In genomic region chr13:51764184-51765141, GRCh38 we compare ENCODE assay signal across 8 cellular contexts. TPM values are rescaled to one million over a fixed set of nuclear protein-coding genes. Genes with fewer than 3 reads are reported as not detected.
DNase-seq lines count a peak whose midpoint lies in the region; ATAC-seq and TF ChIP-seq lines count a peak whose summit lies in the region.

No MANE protein-coding gene starts in this region.

- H3K36me3 ChIP-seq in KOPT-K1 (ENCODE audit: insufficient read depth, low read length): peaks cover 23% of the 10 kb centered on the region; the same call in 1 of the 2 replicates
- H3K36me3 ChIP-seq in neural progenitor cell: no peaks in the 10 kb centered on the region
- H3K36me3 ChIP-seq in subcutaneous abdominal adipose tissue (ENCODE audit: control insufficient read depth in 5 of 5, insufficient read depth in 5 of 5, low read length in 5 of 5): peaks cover 0 to 59% (median 29%) of the 10 kb centered on the region in 5 donors

- POLR2A ChIA-PET in activated CD8-positive, alpha-beta T cell treated with anti-CD3 and anti-CD28 coated beads, Interleukin-2, amount 10 ng/mL, durations not matched to agents 7 days and 5 days (lab: Charles Lee): interaction anchor here (0.6 to 2.2 kb wide), 6 partner anchors 10 to 314 kb away, joined by 3 to 19 read pairs (median 4); partner anchors contain the start of gene INTS6

- H3K9ac ChIP-seq in neural progenitor cell (no peak overlapping the region), subcutaneous abdominal adipose tissue (ENCODE audit: low read length in 5 of 5) (peak overlapping the region in 4 of 5 donors; percentile 7 to 52 (median 9))

- CTCF ChIA-PET in activated CD8-positive, alpha-beta T cell treated with anti-CD3 and anti-CD28 coated beads, Interleukin-2, amount 10 ng/mL, durations not matched to agents 7 days and 5 days (lab: Charles Lee): interaction anchor here (0.8 to 2.0 kb wide), 10 partner anchors 33 to 478 kb away, joined by 3 to 15 read pairs (median 4); no protein-coding TSS in a partner anchor

- H3K4me1 Mint-ChIP-seq in activated CD8-positive, alpha-beta T cell treated with anti-CD3 and anti-CD28 coated beads, Interleukin-2, amount 10 ng/mL, durations not matched to agents 7 days and 5 days (ENCODE audit: low read depth): peaks cover 21% of the 10 kb centered on the region
- H3K4me1 Mint-ChIP-seq in neural progenitor cell: peaks cover 20% of the 10 kb centered on the region

- H3K79me2 ChIP-seq in neural progenitor cell (ENCODE audit: low read depth): no peaks in the 10 kb centered on the region

- H3K27ac ChIP-seq in KOPT-K1 (ENCODE audit: low read depth, low read length, poor library complexity, severe bottlenecking): peak overlapping the region; percentile 51
- no peak overlapping the region for H3K27ac ChIP-seq in neural progenitor cell
- peak overlapping the region; percentile 76 for H3K27ac ChIP-seq in subcutaneous abdominal adipose tissue (ENCODE audit: low read depth, low read length)

- H4K20me1 ChIP-seq in neural progenitor cell (ENCODE audit: low read depth): no peaks in the 10 kb centered on the region

- peak overlapping the region; percentile 69 for H3K4me3 Mint-ChIP-seq in activated CD8-positive, alpha-beta T cell treated with anti-CD3 and anti-CD28 coated beads, Interleukin-2, amount 10 ng/mL, durations not matched to agents 7 days and 5 days
- peak overlapping the region; percentile 2 for H3K4me3 Mint-ChIP-seq in neural progenitor cell

- peaks cover 7% of the 10 kb centered on the region for H3F3A ChIP-seq in neural progenitor cell (ENCODE audit: low read depth)

- DNase-seq in DMS53 (lab: John Stamatoyannopoulos, UW): peak; percentile 99
- DNase-seq in activated CD8-positive, alpha-beta T cell treated with anti-CD3 and anti-CD28 coated beads, Interleukin-2, amount 10 ng/mL, durations not matched to agents 7 days and 5 days: peak; percentile 54
- DNase-seq in neural progenitor cell (ENCODE audit: low spot score): no peak
- DNase-seq in ecto neural progenitor cell (ENCODE audit: low spot score): no peak

- no peak overlapping the region for H2AFZ ChIP-seq in neural progenitor cell (replicated peaks)

- ATAC-seq in GM21515 (IDR thresholded peaks at IDR 0.05; ENCODE audit: unreplicated experiment) (peak; percentile 87), esophagus mucosa (peak; percentile 22)
- peak; percentile 85 for ATAC-seq in activated CD8-positive, alpha-beta T cell treated with anti-CD3 and anti-CD28 coated beads, Interleukin-2, amount 10 ng/mL, durations not matched to agents 7 days and 5 days

- peaks cover 8% of the 10 kb centered on the region for H3K36me3 Mint-ChIP-seq in activated CD8-positive, alpha-beta T cell treated with anti-CD3 and anti-CD28 coated beads, Interleukin-2, amount 10 ng/mL, durations not matched to agents 7 days and 5 days (ENCODE audit: low read depth)
- H3K36me3 Mint-ChIP-seq in neural progenitor cell: peaks cover 32% of the 10 kb centered on the region

- H3K9me3 ChIP-seq in KOPT-K1 (ENCODE audit: insufficient read depth, low read length, poor library complexity, severe bottlenecking): no peaks in the 10 kb centered on the region
- H3K9me3 ChIP-seq in neural progenitor cell (ENCODE audit: low read depth): no peaks in the 10 kb centered on the region
- H3K9me3 ChIP-seq in subcutaneous abdominal adipose tissue (ENCODE audit: control insufficient read depth in 5 of 5, low read length in 5 of 5): no peaks in the 10 kb centered on the region

- H3K27ac Mint-ChIP-seq in activated CD8-positive, alpha-beta T cell treated with anti-CD3 and anti-CD28 coated beads, Interleukin-2, amount 10 ng/mL, durations not matched to agents 7 days and 5 days: peak overlapping the region; percentile 94
- H3K27ac Mint-ChIP-seq in neural progenitor cell: peak overlapping the region; percentile 86

- no peaks in the 10 kb centered on the region for H3K27me3 Mint-ChIP-seq in activated CD8-positive, alpha-beta T cell treated with anti-CD3 and anti-CD28 coated beads, Interleukin-2, amount 10 ng/mL, durations not matched to agents 7 days and 5 days (ENCODE audit: low read depth)
- H3K27me3 Mint-ChIP-seq in neural progenitor cell (ENCODE audit: insufficient read depth, low read depth): peaks cover 15% of the 10 kb centered on the region

- H3K4me1 ChIP-seq in neural progenitor cell (no peaks in the 10 kb centered on the region), subcutaneous abdominal adipose tissue (ENCODE audit: control insufficient read depth in 5 of 5, insufficient read depth in 5 of 5, low read length in 5 of 5) (peaks cover 5 to 32% (median 27%) of the 10 kb centered on the region in 5 donors)

- H3K27me3 ChIP-seq in neural progenitor cell (no peaks in the 10 kb centered on the region), subcutaneous abdominal adipose tissue (ENCODE audit: control insufficient read depth in 5 of 5, insufficient read depth in 4 of 5, low read length in 5 of 5) (no peaks in the 10 kb centered on the region)

- no peak overlapping the region for H3K4me2 ChIP-seq in neural progenitor cell

- H3K9me3 Mint-ChIP-seq in activated CD8-positive, alpha-beta T cell treated with anti-CD3 and anti-CD28 coated beads, Interleukin-2, amount 10 ng/mL, durations not matched to agents 7 days and 5 days (ENCODE audit: insufficient read depth): no peaks in the 10 kb centered on the region
- H3K9me3 Mint-ChIP-seq in neural progenitor cell: no peaks in the 10 kb centered on the region

- TF ChIP-seq CTCF in neural progenitor cell (IDR thresholded peaks at IDR 0.05): no peak

- H3K4me3 ChIP-seq in neural progenitor cell: no peak overlapping the region
- peak overlapping the region in 3 of 5 donors; percentile 23 to 52 (median 31) for H3K4me3 ChIP-seq in subcutaneous abdominal adipose tissue (ENCODE audit: low read depth in 1 of 5, low read length in 5 of 5)

RNA-seq across cellular contexts. Expression of gene DHRS12, which starts 39.5 kb away (rescaled TPM):
- 10 to 100 TPM in 1 of 2 experiments, 1 to 10 TPM in 1; 8.9 to 10.0 TPM for total RNA-seq in activated CD8-positive, alpha-beta T cell treated with anti-CD3 and anti-CD28 coated beads, Interleukin-2, amount 10 ng/mL, durations not matched to agents 7 days and 5 days
- total RNA-seq in esophagus mucosa (7.3 TPM), neural progenitor cell (ENCODE audit: low replicate concordance) (5.2 and 7.6 TPM in 2 replicates)

Comparison
In these comparisons a context has a peak if more than half of its experiments do, and no peak if none do; other contexts are left out.
1. DNase-seq: peak in DMS53 (single experiment) and activated CD8-positive, alpha-beta T cell treated with anti-CD3 and anti-CD28 coated beads, Interleukin-2, amount 10 ng/mL, durations not matched to agents 7 days and 5 days (single experiment); none in neural progenitor cell (single experiment) and ecto neural progenitor cell (single experiment).
2. ATAC-seq: peak in every context shown above with its lines; median percentile 87 in GM21515; 85 in activated CD8-positive, alpha-beta T cell treated with anti-CD3 and anti-CD28 coated beads, Interleukin-2, amount 10 ng/mL, durations not matched to agents 7 days and 5 days; 22 in esophagus mucosa.